Comparison of ENCODE assay signal across 19 cellular contexts in the genomic region with DNA sequence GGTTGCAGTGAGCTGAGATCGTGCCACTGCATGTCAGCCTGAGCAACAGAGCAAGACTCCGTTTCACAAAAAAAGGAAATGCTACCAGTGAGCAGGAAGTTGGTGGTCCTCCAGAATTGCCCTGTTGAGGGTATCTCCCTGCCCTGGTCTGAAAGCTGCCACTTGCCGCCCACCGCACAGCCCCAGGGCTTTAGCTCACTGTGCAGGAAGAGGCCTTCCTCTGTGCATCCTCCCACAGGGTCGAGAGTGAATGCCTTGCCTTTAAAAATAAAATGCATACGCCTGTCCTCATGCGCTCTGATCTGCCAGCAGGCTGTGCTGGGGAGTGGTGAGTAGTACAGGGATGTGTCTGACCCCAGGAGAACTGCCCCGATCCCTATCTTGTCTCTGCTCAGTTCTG.
DNase-seq lines count a peak whose midpoint lies in the region; ATAC-seq, FAIRE-seq and TF ChIP-seq lines count a peak whose summit lies in the region.
"Had no signal": no experiment of that assay in that cellular context is flagged by ENCODE, and none has a peak within 500 bp of the region (broad histone marks: within the 10 kb centered on the region; RNA-seq: fewer than 3 reads in every experiment).

No MANE protein-coding gene starts in this region.

- no peaks in the 10 kb centered on the region for H3K36me3 ChIP-seq in HepG2 (replicated peaks in 1 of 2; ENCODE audit: control insufficient read depth in 1 of 2, insufficient read depth in 2 of 2, low read length in 2 of 2)
- H3K36me3 ChIP-seq in right lobe of liver, result no peaks in the 10 kb centered on the region
- H3K36me3 ChIP-seq in HAP-1 (replicated peaks), result no peaks in the 10 kb centered on the region
- H3K36me3 ChIP-seq: esophagus muscularis mucosa, upper lobe of left lung had no signal

- H3K79me2 ChIP-seq in HepG2 (ENCODE audit: insufficient read depth, low read length), result no peaks in the 10 kb centered on the region

- H3K4me2 ChIP-seq in HepG2 (ENCODE audit: low read depth, low read length), result no peak overlapping the region

- DNase-seq in HepG2 (ENCODE audit: low spot score) (no peak), right lobe of liver (no peak), KBM-7 (peak; percentile 11), left cardiac atrium (no peak), HAP-1 (ENCODE audit: low spot score in 2 of 2) (no peak), GM19238 (ENCODE audit: insufficient read length, low spot score) (no peak), NCI-H2196 treated with DMSO at 0.1 percent for 48 hours (lab: John Stamatoyannopoulos, UW; ENCODE audit: unreplicated experiment) (no peak)
- no peak for DNase-seq in activated naive CD8-positive, alpha-beta T cell treated with anti-CD3 and anti-CD28 coated beads, Interleukin-2, amount 50 U/mL, for 24 hours
- DNase-seq: COR-L47; GM23248; head of caudate nucleus; NCI-H1092; NCI-H82; stimulated activated CD4-positive, alpha-beta T cell treated with anti-CD3 and anti-CD28 coated beads, Interleukin-4, amount 100 ng/mL, for 4 hours; SW 1271; upper lobe of left lung had no signal

- no peak overlapping the region for H3K27ac ChIP-seq in HepG2 (ENCODE audit: extremely low read length, insufficient read depth, low read length)
- no peak overlapping the region for H3K27ac ChIP-seq in right lobe of liver
- H3K27ac ChIP-seq: esophagus muscularis mucosa, GM23248, upper lobe of left lung, VCaP had no signal

- CTCF ChIA-PET in HepG2 (lab: Yijun Ruan, JAX; ENCODE audit: low intra/inter-chr PET ratio, low total read pairs), result no interaction called here

- BruUV-seq in HepG2 (replicated peaks; lab: Mats Ljungman, UMichigan), result no TSS peak

- no peak overlapping the region for H3K4me3 ChIP-seq in HepG2 (replicated peaks in 1 of 3; ENCODE audit: insufficient read depth in 1 of 3, low read depth in 2 of 3, low read length in 3 of 3)
- no peak overlapping the region for H3K4me3 ChIP-seq in right lobe of liver
- H3K4me3 ChIP-seq in HAP-1, result no peak overlapping the region
- H3K4me3 ChIP-seq: esophagus muscularis mucosa, GM23248, upper lobe of left lung had no signal

- no peak for TF ChIP-seq RAD21 in HepG2 (CRISPR knock-in tag; IDR thresholded peaks at IDR 0.05)

- TF ChIP-seq CTCF in HepG2 (CRISPR knock-in tag; IDR thresholded peaks at IDR 0.05) (no peak), right lobe of liver (IDR thresholded peaks at IDR 0.05) (no peak)

- H4K20me1 ChIP-seq in HepG2 (ENCODE audit: insufficient read depth, low read length), result no peaks in the 10 kb centered on the region

- peaks cover 1% of the 10 kb centered on the region for H3K36me3 Mint-ChIP-seq in activated naive CD8-positive, alpha-beta T cell treated with anti-CD3 and anti-CD28 coated beads, Interleukin-2, amount 50 U/mL, for 24 hours (ENCODE audit: low read depth)
- H3K36me3 Mint-ChIP-seq: activated naive CD4-positive, alpha-beta T cell treated with anti-CD3 and anti-CD28 coated beads, Interleukin-2, amount 50 U/mL, for 24 hours had no signal

- no peak overlapping the region for H3K9ac ChIP-seq in HepG2 (ENCODE audit: insufficient read depth, low read depth, low read length)
- H3K9ac ChIP-seq: GM23248 had no signal

- no peak overlapping the region for H2AFZ ChIP-seq in HepG2 (ENCODE audit: low read length)
- H2AFZ ChIP-seq: GM23248 had no signal

- no peak for TF ChIP-seq POLR2A in HepG2 (IDR thresholded peaks at IDR 0.05; ENCODE audit: insufficient read depth in 1 of 2, low read depth in 2 of 2, low read length in 2 of 2)
- TF ChIP-seq POLR2A in right lobe of liver (IDR thresholded peaks at IDR 0.05), result no peak

- in situ Hi-C loops in HepG2 (cut with HindIII; ENCODE audit: extremely low pct_ligation_motif_present, low pct_unique_long_range_greater_than_20kb) (no loop called here), KBM-7 (cut with MboI; ENCODE audit: low pct_unique_long_range_greater_than_20kb, low sequenced_read_pairs) (no loop called here), HAP-1 (cut with MboI; ENCODE audit: low sequenced_read_pairs) (no loop called here)

- no peak overlapping the region for H3K4me3 Mint-ChIP-seq in activated naive CD8-positive, alpha-beta T cell treated with anti-CD3 and anti-CD28 coated beads, Interleukin-2, amount 50 U/mL, for 24 hours
- H3K4me3 Mint-ChIP-seq: activated naive CD4-positive, alpha-beta T cell treated with anti-CD3 and anti-CD28 coated beads, Interleukin-2, amount 50 U/mL, for 24 hours had no signal

- POLR2A ChIA-PET in HepG2 (lab: Yijun Ruan, JAX), result no interaction called here

- H3K27me3 Mint-ChIP-seq in activated naive CD8-positive, alpha-beta T cell treated with anti-CD3 and anti-CD28 coated beads, Interleukin-2, amount 50 U/mL, for 24 hours, result no peaks in the 10 kb centered on the region
- H3K27me3 Mint-ChIP-seq: activated naive CD4-positive, alpha-beta T cell treated with anti-CD3 and anti-CD28 coated beads, Interleukin-2, amount 50 U/mL, for 24 hours had no signal

- peaks cover 10% of the 10 kb centered on the region for H3K4me1 Mint-ChIP-seq in activated naive CD8-positive, alpha-beta T cell treated with anti-CD3 and anti-CD28 coated beads, Interleukin-2, amount 50 U/mL, for 24 hours
- H3K4me1 Mint-ChIP-seq: activated naive CD4-positive, alpha-beta T cell treated with anti-CD3 and anti-CD28 coated beads, Interleukin-2, amount 50 U/mL, for 24 hours had no signal

- TF ChIP-seq EP300 in HepG2 (IDR thresholded peaks at IDR 0.05; ENCODE audit: low read depth in 2 of 2, low read length in 2 of 2), result no peak
- no peak for TF ChIP-seq EP300 in HepG2 (CRISPR knock-in tag; IDR thresholded peaks at IDR 0.05; ENCODE audit: borderline replicate concordance)

- peak overlapping the region; percentile 29 for H3K27ac Mint-ChIP-seq in activated naive CD8-positive, alpha-beta T cell treated with anti-CD3 and anti-CD28 coated beads, Interleukin-2, amount 50 U/mL, for 24 hours
- H3K27ac Mint-ChIP-seq: activated naive CD4-positive, alpha-beta T cell treated with anti-CD3 and anti-CD28 coated beads, Interleukin-2, amount 50 U/mL, for 24 hours had no signal

- H3K9me3 ChIP-seq in HepG2 (ENCODE audit: low read length) (no peaks in the 10 kb centered on the region), right lobe of liver (no peaks in the 10 kb centered on the region), HAP-1 (no peaks in the 10 kb centered on the region)
- H3K9me3 ChIP-seq: esophagus muscularis mucosa, upper lobe of left lung had no signal

- H3K4me1 ChIP-seq in HepG2 (ENCODE audit: insufficient read depth, low read length) (no peaks in the 10 kb centered on the region), right lobe of liver (no peaks in the 10 kb centered on the region), HAP-1 (no peaks in the 10 kb centered on the region)
- H3K4me1 ChIP-seq: esophagus muscularis mucosa, upper lobe of left lung had no signal

- ATAC-seq in HepG2, result peak; percentile 66; the same call in 2 of the 3 replicates
- no peak for ATAC-seq in right lobe of liver
- peak; percentile 33 for ATAC-seq in activated naive CD8-positive, alpha-beta T cell treated with anti-CD3 and anti-CD28 coated beads, Interleukin-2, amount 50 U/mL, for 24 hours
- no peak for ATAC-seq in left cardiac atrium

- intact Hi-C loops in HepG2 (cut with micrococcal nuclease; ENCODE audit: unreplicated experiment) (no loop called here), right lobe of liver (cut with DNase I) (no loop called here), left cardiac atrium (cut with DNase I) (no loop called here)

- FAIRE-seq in HepG2 (lab: Jason Lieb, UNC), result no peak

- no peaks in the 10 kb centered on the region for H3K9me3 Mint-ChIP-seq in activated naive CD8-positive, alpha-beta T cell treated with anti-CD3 and anti-CD28 coated beads, Interleukin-2, amount 50 U/mL, for 24 hours
- H3K9me3 Mint-ChIP-seq: activated naive CD4-positive, alpha-beta T cell treated with anti-CD3 and anti-CD28 coated beads, Interleukin-2, amount 50 U/mL, for 24 hours had no signal

- no peaks in the 10 kb centered on the region for H3K27me3 ChIP-seq in HepG2 (ENCODE audit: control insufficient read depth in 1 of 2, insufficient read depth in 2 of 2, low read length in 2 of 2)
- H3K27me3 ChIP-seq in right lobe of liver, result no peaks in the 10 kb centered on the region
- no peaks in the 10 kb centered on the region for H3K27me3 ChIP-seq in HAP-1 (ENCODE audit: low read depth)
- H3K27me3 ChIP-seq: esophagus muscularis mucosa, upper lobe of left lung had no signal

- WGBS in HepG2 (ENCODE audit: low lambda C conversion rate), result 64% methylated on average over 8 of the region's 8 CpGs
- WGBS in right lobe of liver (ENCODE audit: insufficient coverage, low coverage, low lambda C conversion rate, missing lambda C conversion rate), result 72% methylated on average over 3 of the region's 8 CpGs

TF ChIP-seq in HepG2, 621 proteins besides CTCF, POLR2A, EP300 and RAD21:
- no peak for TF ChIP-seq KLF9 (CRISPR knock-in tag; IDR thresholded peaks at IDR 0.05; ENCODE audit: low read depth)
- TF ChIP-seq ASH2L (IDR thresholded peaks at IDR 0.05; ENCODE audit: insufficient read length, low read depth, low read length), result no peak
- TF ChIP-seq ZNF430 (CRISPR knock-in tag; IDR thresholded peaks at IDR 0.05), result no peak
- TF ChIP-seq NAIF1 (CRISPR knock-in tag; IDR thresholded peaks at IDR 0.05; ENCODE audit: borderline replicate concordance), result no peak
- no peak for TF ChIP-seq SNAPC2 (CRISPR knock-in tag; IDR thresholded peaks at IDR 0.05)
- TF ChIP-seq ZNF138 (CRISPR knock-in tag; IDR thresholded peaks at IDR 0.05; ENCODE audit: low read depth), result no peak
- TF ChIP-seq, protein P1, sequence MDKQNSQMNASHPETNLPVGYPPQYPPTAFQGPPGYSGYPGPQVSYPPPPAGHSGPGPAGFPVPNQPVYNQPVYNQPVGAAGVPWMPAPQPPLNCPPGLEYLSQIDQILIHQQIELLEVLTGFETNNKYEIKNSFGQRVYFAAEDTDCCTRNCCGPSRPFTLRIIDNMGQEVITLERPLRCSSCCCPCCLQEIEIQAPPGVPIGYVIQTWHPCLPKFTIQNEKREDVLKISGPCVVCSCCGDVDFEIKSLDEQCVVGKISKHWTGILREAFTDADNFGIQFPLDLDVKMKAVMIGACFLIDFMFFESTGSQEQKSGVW (CRISPR knock-in tag; IDR thresholded peaks at IDR 0.05; ENCODE audit: borderline replicate concordance), result no peak

Comparison
In these comparisons a context has a peak if more than half of its experiments do, and no peak if none do; other contexts are left out.
1. ATAC-seq: peak in HepG2 (single experiment) and activated naive CD8-positive, alpha-beta T cell treated with anti-CD3 and anti-CD28 coated beads, Interleukin-2, amount 50 U/mL, for 24 hours (single experiment); none in right lobe of liver (0 of 4) and left cardiac atrium (0 of 2).